Comparison of ENCODE assay signal across 17 cellular contexts in genomic region chr1:77387553-77387952, GRCh38.
"Had no signal": no experiment of that assay in that cellular context is flagged by ENCODE, and none has a peak within 500 bp of the region (broad histone marks: within the 10 kb centered on the region; RNA-seq: fewer than 3 reads in every experiment).

No MANE protein-coding gene starts in this region.

- H3K4me1 Mint-ChIP-seq: naive B cell, nephron had no signal

- H3K4me3 Mint-ChIP-seq: dendritic cell treated with granulocyte-macrophage colony-stimulating factor and Interleukin-4, amounts not matched to agents 40 ng/mL and 50 ng/mL, for 4 days; naive B cell; nephron had no signal

- H3K27ac ChIP-seq: esophagus squamous epithelium, foreskin keratinocyte, hepatocyte, ovary, testis, transverse colon had no signal

- H3K36me3 Mint-ChIP-seq: naive B cell had no signal

- H3K4me2 ChIP-seq: hepatocyte had no signal

- H3K79me2 ChIP-seq: hepatocyte had no signal

- ATAC-seq: foreskin keratinocyte, right cardiac atrium had no signal

- H3K4me3 ChIP-seq: esophagus squamous epithelium, hepatocyte, ovary, testis, transverse colon had no signal

- H3K27me3 Mint-ChIP-seq: dendritic cell treated with granulocyte-macrophage colony-stimulating factor and Interleukin-4, amounts not matched to agents 40 ng/mL and 50 ng/mL, for 4 days had no signal

- H3K9me3 Mint-ChIP-seq: dendritic cell treated with granulocyte-macrophage colony-stimulating factor and Interleukin-4, amounts not matched to agents 40 ng/mL and 50 ng/mL, for 4 days; naive B cell; nephron had no signal

- H3K27ac Mint-ChIP-seq: dendritic cell treated with granulocyte-macrophage colony-stimulating factor and Interleukin-4, amounts not matched to agents 40 ng/mL and 50 ng/mL, for 4 days; naive B cell; nephron; progenitor cell of endocrine pancreas had no signal

- H3K27me3 ChIP-seq: esophagus squamous epithelium, hepatocyte, ovary, testis, transverse colon had no signal

- H3K9me3 ChIP-seq: esophagus squamous epithelium, ovary, testis, transverse colon had no signal

- DNase-seq: esophagus squamous epithelium; foreskin keratinocyte; head of caudate nucleus; mesendoderm; naive B cell; ovary; right cardiac atrium; small intestine; stimulated activated CD4-positive, alpha-beta T cell treated with anti-CD3 and anti-CD28 coated beads, Interleukin-12 subunit alpha, Interleukin-12 subunit beta, amount 100 ng/mL, for 4 hours; stimulated activated naive CD4-positive, alpha-beta T cell treated with Interleukin-2 at 50 U/mL for 16 hours; testis; transverse colon had no signal

- H3K4me1 ChIP-seq: esophagus squamous epithelium, foreskin keratinocyte, testis, transverse colon had no signal

- H2AFZ ChIP-seq: hepatocyte had no signal

- FAIRE-seq: colon, small intestine had no signal

- H3K36me3 ChIP-seq: esophagus squamous epithelium, ovary, transverse colon had no signal
